In the genomic region with DNA sequence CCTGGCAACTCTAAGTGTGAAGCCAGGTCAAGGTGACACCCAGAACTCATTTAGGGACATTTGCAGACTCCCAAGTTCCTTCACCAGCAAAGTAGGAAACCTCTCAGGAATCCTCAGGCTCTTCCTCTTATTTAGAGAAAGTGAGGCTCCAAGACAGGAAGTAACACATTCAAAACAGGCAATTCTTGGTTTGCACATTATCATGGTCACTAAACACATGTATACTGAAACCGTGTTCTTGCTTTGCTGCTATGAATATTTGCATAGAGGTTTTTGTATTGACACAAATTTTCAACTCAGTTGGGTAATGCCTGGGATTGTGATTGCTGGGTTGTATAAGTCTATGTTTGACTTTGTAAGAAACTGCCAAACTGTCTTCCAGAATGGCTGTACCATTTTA, we compare ENCODE assay signal across 12 cellular contexts. TPM values are rescaled to one million over a fixed set of nuclear protein-coding genes. Genes with fewer than 3 reads are reported as not detected.
DNase-seq lines count a peak whose midpoint lies in the region; ATAC-seq, FAIRE-seq and TF ChIP-seq lines count a peak whose summit lies in the region.
"Had no signal": no experiment of that assay in that cellular context is flagged by ENCODE, and none has a peak within 500 bp of the region (broad histone marks: within the 10 kb centered on the region; RNA-seq: fewer than 3 reads in every experiment).

No MANE protein-coding gene starts in this region.

- POLR2A ChIA-PET in GM10248 (lab: Yijun Ruan, JAX), result no interaction called here

- FAIRE-seq in GM19239 (lab: Jason Lieb, UNC), result peak; percentile 98
- FAIRE-seq: bronchial epithelial cell had no signal

- no peaks in the 10 kb centered on the region for H3K36me3 Mint-ChIP-seq in natural killer cell

- CTCF ChIA-PET in GM10248 (lab: Yijun Ruan, JAX), result interaction anchor here (0.9 to 1.3 kb wide), 2 partner anchors 13 to 45 kb away, joined by 3 to 4 read pairs; a partner anchor contains a TSS

- no peak overlapping the region for H3K4me3 Mint-ChIP-seq in natural killer cell

- ATAC-seq in HG02588 (IDR thresholded peaks at IDR 0.05; ENCODE audit: unreplicated experiment), result peak; percentile 80
- peak; percentile 64 for ATAC-seq in HG03342 (IDR thresholded peaks at IDR 0.05; ENCODE audit: unreplicated experiment)
- no peak for ATAC-seq in natural killer cell

- TF ChIP-seq CTCF in GM10248 (IDR thresholded peaks at IDR 0.05; ENCODE audit: control extremely low read depth, extremely low read depth, low read depth, missing control alignments) (no peak), natural killer cell (IDR thresholded peaks at IDR 0.05) (no peak)

- H3K9me3 Mint-ChIP-seq in natural killer cell, result no peaks in the 10 kb centered on the region

- intact Hi-C loops in natural killer cell (cut with micrococcal nuclease), result no loop called here

- DNase-seq in GM10248 (ENCODE audit: extremely low spot score), result peak; percentile 52
- DNase-seq in GM19239 (ENCODE audit: insufficient read length, low spot score), result peak; percentile 44
- DNase-seq in natural killer cell, result no peak
- DNase-seq in NCI-H1105 (lab: John Stamatoyannopoulos, UW), result no peak
- DNase-seq in OCI-M1 (lab: John Stamatoyannopoulos, UW), result no peak
- no peak for DNase-seq in COLO829 (ENCODE audit: low spot score)
- DNase-seq: activated CD4-positive, CD25-positive, alpha-beta regulatory T cell; DMS53; NCI-H774 had no signal

- peaks cover 6 to 23% of the 10 kb centered on the region in 2 donors for H3K27me3 Mint-ChIP-seq in natural killer cell (ENCODE audit: low read depth in 2 of 2)

- no peak overlapping the region for H3K27ac Mint-ChIP-seq in natural killer cell

- no peaks in the 10 kb centered on the region for H3K4me1 Mint-ChIP-seq in natural killer cell

RNA-seq across cellular contexts. Expression of a gene that starts 13.2 kb away (rescaled TPM):
- total RNA-seq in natural killer cell, result 10 to 100 TPM; 66.8 to 72.8 (median 68.4) TPM

Comparison
In these comparisons a context has a peak if more than half of its experiments do, and no peak if none do; other contexts are left out.
1. DNase-seq: peak in GM10248 (single experiment) and GM19239 (single experiment); none in natural killer cell (single experiment), NCI-H1105 (single experiment), OCI-M1 (single experiment) and COLO829 (single experiment).
2. ATAC-seq: peak in HG02588 (single experiment) and HG03342 (single experiment); none in natural killer cell (0 of 3).